ENCODE assay signal across 3 cellular contexts in genomic region chr3:78178209-78178608, GRCh38.
"Had no signal": no experiment of that assay in that cellular context is flagged by ENCODE, and none has a peak within 500 bp of the region (broad histone marks: within the 10 kb centered on the region; RNA-seq: fewer than 3 reads in every experiment).

No MANE protein-coding gene starts in this region.

- ATAC-seq: GM12878 had no signal

- H3K4me3 ChIP-seq: GM12878 had no signal

- DNase-seq: GDM1, GF-D8 had no signal
